ENCODE assay signal across 5 cellular contexts in the genomic region with DNA sequence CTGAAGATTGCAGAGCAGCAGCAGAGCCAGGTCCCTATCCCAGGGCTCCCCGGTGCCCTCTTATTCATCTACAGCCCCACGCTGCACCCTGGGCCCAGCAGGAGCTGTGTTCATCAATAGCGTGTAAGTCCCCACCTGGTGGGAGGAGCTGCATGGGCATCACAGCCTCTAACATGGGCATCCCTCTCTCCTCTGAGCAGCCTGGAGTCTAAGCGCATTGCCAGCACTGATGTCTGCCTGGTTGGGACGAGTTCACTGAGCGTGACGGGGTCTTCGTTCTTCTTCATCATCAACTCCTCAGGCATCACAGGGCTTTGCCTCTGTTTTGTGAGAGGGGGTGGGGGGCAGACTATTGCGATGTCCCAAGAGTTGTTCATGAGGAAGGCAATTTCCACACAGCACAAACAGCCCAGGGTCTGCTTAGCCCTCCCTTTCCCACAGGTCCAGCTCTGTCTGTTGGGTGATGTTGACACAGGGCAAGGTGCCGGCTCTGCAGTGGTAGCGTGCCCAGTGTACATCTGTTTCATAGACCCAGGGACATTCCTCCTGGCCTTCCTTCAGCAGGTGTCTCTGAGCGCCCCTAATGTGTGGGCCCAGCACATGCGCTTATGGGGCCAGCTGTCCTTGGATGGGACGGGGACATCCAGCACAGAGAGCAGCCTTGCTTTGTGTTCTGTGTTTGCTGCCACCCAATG.
"Had no signal": no experiment of that assay in that cellular context is flagged by ENCODE, and none has a peak within 500 bp of the region (broad histone marks: within the 10 kb centered on the region; RNA-seq: fewer than 3 reads in every experiment).

No MANE protein-coding gene starts in this region.

- ATAC-seq: GM23338, K562 had no signal

- DNase-seq: H9, HCEC 1CT, IMR-90 had no signal
